Comparison of ENCODE assay signal across 8 cellular contexts in genomic region chr20:59560588-59561227, GRCh38. TPM values are rescaled to one million over a fixed set of nuclear protein-coding genes. Genes with fewer than 3 reads are reported as not detected.
A peak's percentile ranks its signal among the peaks of the same experiment; 100 is the strongest.
DNase-seq lines count a peak whose midpoint lies in the region; ATAC-seq, FAIRE-seq and TF ChIP-seq lines count a peak whose summit lies in the region.

No MANE protein-coding gene starts in this region.

- H3K27ac ChIP-seq in VCaP, result no peak overlapping the region

- no peaks in the 10 kb centered on the region for H3K4me1 ChIP-seq in BE2C

- POLR2A ChIA-PET in HEK293T (lab: Yijun Ruan, JAX), result no interaction called here

- TF ChIP-seq POLR2A in GM12891 (IDR thresholded peaks at IDR 0.05; ENCODE audit: low read depth, low read length), result no peak

- FAIRE-seq in GM12891 (lab: Jason Lieb, UNC), result no peak

- no peak for ATAC-seq in GM19324 (IDR thresholded peaks at IDR 0.05; ENCODE audit: low FRiP score, unreplicated experiment)

- no peaks in the 10 kb centered on the region for H3K27me3 ChIP-seq in BE2C

- no peak overlapping the region for H3K4me3 ChIP-seq in BE2C (ENCODE audit: low read depth, low read length)

- DNase-seq in BE2C (no peak), HEK293T (ENCODE audit: extremely low spot score) (peak; percentile 65), kidney tubule cell (ENCODE audit: low spot score) (peak; percentile 23), NCI-H1694 (lab: John Stamatoyannopoulos, UW) (no peak), NCI-H774 (lab: John Stamatoyannopoulos, UW) (no peak), GM12891 (ENCODE audit: insufficient read length, low spot score) (no peak)

- no peaks in the 10 kb centered on the region for H3K9me3 ChIP-seq in BE2C

- H3K36me3 ChIP-seq in BE2C, result no peaks in the 10 kb centered on the region

- TF ChIP-seq CTCF in BE2C (IDR thresholded peaks at IDR 0.05; ENCODE audit: low read depth, low read length) (peak; percentile 79), VCaP (conservative IDR thresholded peaks at IDR 0.05) (peak; percentile 90)

- CTCF ChIA-PET in HEK293T (lab: Yijun Ruan, JAX), result interaction anchor here (0.6 to 2.2 kb wide), 4 partner anchors 12 to 165 kb away, joined by 3 to 16 read pairs (median 3); no protein-coding TSS in a partner anchor

TF ChIP-seq in HEK293T, 16 proteins besides CTCF, POLR2A, EP300 and RAD21:
- TF ChIP-seq SP1 (IDR thresholded peaks at IDR 0.05), result no peak
- no peak for TF ChIP-seq CTBP1 (IDR thresholded peaks at IDR 0.05; ENCODE audit: borderline replicate concordance)
- TF ChIP-seq SUZ12 (IDR thresholded peaks at IDR 0.05), result no peak
- TF ChIP-seq FOXK2 (IDR thresholded peaks at IDR 0.05), result no peak
- no peak for TF ChIP-seq ARNT (IDR thresholded peaks at IDR 0.05)
- no peak for TF ChIP-seq FOXA1 (IDR thresholded peaks at IDR 0.05)
- TF ChIP-seq L3MBTL2 (conservative IDR thresholded peaks at IDR 0.05), result no peak
- no peak for TF ChIP-seq ZNF384 (IDR thresholded peaks at IDR 0.05)
- TF ChIP-seq HDGF (IDR thresholded peaks at IDR 0.05; ENCODE audit: borderline replicate concordance), result no peak
- TF ChIP-seq TARDBP (IDR thresholded peaks at IDR 0.05), result no peak
- no peak for TF ChIP-seq BHLHE40 (IDR thresholded peaks at IDR 0.05; ENCODE audit: borderline replicate concordance)
- TF ChIP-seq FOXM1 (IDR thresholded peaks at IDR 0.05; ENCODE audit: borderline replicate concordance), result no peak
- no peak for TF ChIP-seq PKNOX1 (IDR thresholded peaks at IDR 0.05)
- no peak for TF ChIP-seq LEF1 (IDR thresholded peaks at IDR 0.05; ENCODE audit: borderline replicate concordance)
- no peak for TF ChIP-seq NFRKB (IDR thresholded peaks at IDR 0.05)
- TF ChIP-seq ELF4 (IDR thresholded peaks at IDR 0.05), result no peak

TF ChIP-seq in GM12891, 5 proteins besides CTCF, POLR2A, EP300 and RAD21:
- TF ChIP-seq POU2F2 (IDR thresholded peaks at IDR 0.05; ENCODE audit: low read depth, low read length) (no peak), TAF1 (IDR thresholded peaks at IDR 0.05; ENCODE audit: low read depth, low read length) (no peak), SPI1 (IDR thresholded peaks at IDR 0.05; ENCODE audit: low read depth, low read length) (no peak), PAX5 (IDR thresholded peaks at IDR 0.05; ENCODE audit: insufficient read depth, low read length, severe bottlenecking) (no peak), POLR2AphosphoS5 (IDR thresholded peaks at IDR 0.05; ENCODE audit: low read depth, low read length) (no peak)

RNA-seq across cellular contexts. Expression of gene PHACTR3, which starts 43.6 kb away (rescaled TPM):
- polyA plus RNA-seq in BE2C (2012; ENCODE audit: insufficient read depth, insufficient read length, low read depth), result not detected
- 0.09 TPM for polyA plus RNA-seq in GM12891 (2012; ENCODE audit: low read depth, missing spikeins)

Comparison
In these comparisons a context has a peak if more than half of its experiments do, and no peak if none do; other contexts are left out.
1. DNase-seq: peak in HEK293T (single experiment) and kidney tubule cell (single experiment); none in BE2C (single experiment), NCI-H1694 (single experiment), NCI-H774 (single experiment) and GM12891 (single experiment).